8 cellular contexts compared by ENCODE assay signal in genomic region chr21:29196021-29196663, GRCh38.
DNase-seq lines count a peak whose midpoint lies in the region; ATAC-seq and TF ChIP-seq lines count a peak whose summit lies in the region.

No MANE protein-coding gene starts in this region.

- H3K27ac Mint-ChIP-seq in T-helper 2 cell treated with Interferon-gamma antibody and Interleukin-4, amounts not matched to agents 5 μg/mL and 100 μg/mL, for 36 hours, result peak overlapping the region; percentile 66

- no peaks in the 10 kb centered on the region for H3K27me3 ChIP-seq in kidney epithelial cell (ENCODE audit: control insufficient read depth, insufficient read depth, low read length)

- peaks cover 27% of the 10 kb centered on the region for H3K4me1 Mint-ChIP-seq in T-helper 2 cell treated with Interferon-gamma antibody and Interleukin-4, amounts not matched to agents 5 μg/mL and 100 μg/mL, for 36 hours (ENCODE audit: low read depth)

- H3K36me3 Mint-ChIP-seq in T-helper 2 cell treated with Interferon-gamma antibody and Interleukin-4, amounts not matched to agents 5 μg/mL and 100 μg/mL, for 36 hours (ENCODE audit: low read depth), result peaks cover 12% of the 10 kb centered on the region

- peak; percentile 95 for ATAC-seq in GM21360 (IDR thresholded peaks at IDR 0.05; ENCODE audit: unreplicated experiment)

- H3K9me3 Mint-ChIP-seq in T-helper 2 cell treated with Interferon-gamma antibody and Interleukin-4, amounts not matched to agents 5 μg/mL and 100 μg/mL, for 36 hours, result peaks cover 23% of the 10 kb centered on the region

- H3K4me3 ChIP-seq in kidney epithelial cell (ENCODE audit: low read depth, low read length), result no peak overlapping the region

- peak; percentile 70 for DNase-seq in CMK (ENCODE audit: low read depth)
- peak; percentile 40 for DNase-seq in HK-2 (ENCODE audit: unreplicated experiment)
- peak; percentile 83 for DNase-seq in T-helper 2 cell treated with Interferon-gamma antibody and Interleukin-4, amounts not matched to agents 5 μg/mL and 100 μg/mL, for 36 hours (ENCODE audit: low spot score)
- DNase-seq in astrocyte of the hippocampus (ENCODE audit: low read depth, low spot score), result peak; percentile 69
- peak; percentile 73 for DNase-seq in kidney epithelial cell (ENCODE audit: low read depth)
- peak in 2 of 3 experiments; percentile 53 to 58 for DNase-seq in stimulated activated CD4-positive, alpha-beta T cell treated with anti-CD3 and anti-CD28 coated beads, TNF-alpha, amount 100 ng/mL, for 4 hours (ENCODE audit: low read depth in 3 of 3)
- DNase-seq in NCI-H748 (lab: John Stamatoyannopoulos, UW; ENCODE audit: unreplicated experiment), result no peak

- no peaks in the 10 kb centered on the region for H3K36me3 ChIP-seq in kidney epithelial cell (ENCODE audit: control insufficient read depth, insufficient read depth, low read length)

- peak; percentile 39 for TF ChIP-seq CTCF in kidney epithelial cell (IDR thresholded peaks at IDR 0.05; ENCODE audit: insufficient read depth, low read length, poor library complexity, severe bottlenecking)

- peaks cover 3% of the 10 kb centered on the region for H3K27me3 Mint-ChIP-seq in T-helper 2 cell treated with Interferon-gamma antibody and Interleukin-4, amounts not matched to agents 5 μg/mL and 100 μg/mL, for 36 hours (ENCODE audit: low read depth)

- peak overlapping the region; percentile 83 for H3K4me3 Mint-ChIP-seq in T-helper 2 cell treated with Interferon-gamma antibody and Interleukin-4, amounts not matched to agents 5 μg/mL and 100 μg/mL, for 36 hours
